In genomic region chr18:73564073-73564472, GRCh38 we compare ENCODE assay signal across 10 cellular contexts.
A peak's percentile ranks its signal among the peaks of the same experiment; 100 is the strongest.
DNase-seq lines count a peak whose midpoint lies in the region; ATAC-seq and TF ChIP-seq lines count a peak whose summit lies in the region.
"Had no signal": no experiment of that assay in that cellular context is flagged by ENCODE, and none has a peak within 500 bp of the region (broad histone marks: within the 10 kb centered on the region; RNA-seq: fewer than 3 reads in every experiment).

No MANE protein-coding gene starts in this region.

- no peaks in the 10 kb centered on the region for H3K27me3 ChIP-seq in PC-3 (ENCODE audit: low read length)
- no peaks in the 10 kb centered on the region for H3K27me3 ChIP-seq in effector memory CD4-positive, alpha-beta T cell (replicated peaks; ENCODE audit: control insufficient read depth, insufficient read depth, low read length, poor library complexity, severe bottlenecking)

- H3K9me3 ChIP-seq in PC-3 (ENCODE audit: low read length), result no peaks in the 10 kb centered on the region
- H3K9me3 ChIP-seq in effector memory CD4-positive, alpha-beta T cell (ENCODE audit: control insufficient read depth, low read length), result no peaks in the 10 kb centered on the region

- no peaks in the 10 kb centered on the region for H3K4me1 Mint-ChIP-seq in stimulated activated naive CD8-positive, alpha-beta T cell treated with anti-CD3 and anti-CD28 coated beads, Interleukin-15, amount 100 ng/mL, for 72 hours
- H3K4me1 Mint-ChIP-seq in stimulated activated effector memory CD8-positive, alpha-beta T cell treated with anti-CD3 and anti-CD28 coated beads, Interleukin-12 subunit alpha, Interleukin-12 subunit beta, amount 100 ng/mL, for 72 hours, result no peaks in the 10 kb centered on the region

- POLR2A ChIA-PET in PC-3 (lab: Charles Lee; ENCODE audit: unreplicated experiment), result no interaction called here
- POLR2A ChIA-PET in GM10248 (lab: Yijun Ruan, JAX), result no interaction called here

- H3K79me2 ChIP-seq in PC-3 (ENCODE audit: low read length), result no peaks in the 10 kb centered on the region

- TF ChIP-seq CTCF in PC-3 (conservative IDR thresholded peaks at IDR 0.05; ENCODE audit: low read depth, low read length) (no peak), GM10248 (IDR thresholded peaks at IDR 0.05; ENCODE audit: control extremely low read depth, extremely low read depth, low read depth, missing control alignments) (no peak)

- H3K9ac ChIP-seq in PC-3 (ENCODE audit: low read length), result peak overlapping the region; percentile 30; the same call in 1 of the 2 replicates

- CTCF ChIA-PET in PC-3 (lab: Charles Lee) (no interaction called here), GM10248 (lab: Yijun Ruan, JAX) (no interaction called here)

- no peak overlapping the region for H3K4me3 ChIP-seq in PC-3 (ENCODE audit: low read length)
- H3K4me3 ChIP-seq in effector memory CD4-positive, alpha-beta T cell (ENCODE audit: insufficient read depth, low read depth, low read length, poor library complexity, severe bottlenecking), result no peak overlapping the region

- no peaks in the 10 kb centered on the region for H3K36me3 ChIP-seq in PC-3 (ENCODE audit: low read depth, low read length)
- H3K36me3 ChIP-seq in effector memory CD4-positive, alpha-beta T cell (ENCODE audit: control insufficient read depth, insufficient read depth, low read length), result no peaks in the 10 kb centered on the region

- peak; percentile 96 for ATAC-seq in PC-3
- no peak for ATAC-seq in stimulated activated naive CD8-positive, alpha-beta T cell treated with anti-CD3 and anti-CD28 coated beads, Interleukin-15, amount 100 ng/mL, for 72 hours
- ATAC-seq in stimulated activated effector memory CD8-positive, alpha-beta T cell treated with anti-CD3 and anti-CD28 coated beads, Interleukin-12 subunit alpha, Interleukin-12 subunit beta, amount 100 ng/mL, for 72 hours, result no peak

- H3K27ac Mint-ChIP-seq in stimulated activated naive CD8-positive, alpha-beta T cell treated with anti-CD3 and anti-CD28 coated beads, Interleukin-15, amount 100 ng/mL, for 72 hours, result no peak overlapping the region
- no peak overlapping the region for H3K27ac Mint-ChIP-seq in stimulated activated effector memory CD8-positive, alpha-beta T cell treated with anti-CD3 and anti-CD28 coated beads, Interleukin-12 subunit alpha, Interleukin-12 subunit beta, amount 100 ng/mL, for 72 hours

- intact Hi-C loops in PC-3 (cut with micrococcal nuclease), result loop anchor here (5.0 to 10.0 kb wide), 2 partner anchors 182 to 281 kb away; no protein-coding TSS in a partner anchor

- H3K4me2 ChIP-seq in PC-3 (ENCODE audit: low read length), result peak overlapping the region; percentile 55; the same call in 1 of the 2 replicates

- peak; percentile 68 for DNase-seq in EL
- peak; percentile 95 for DNase-seq in PC-3
- DNase-seq in epithelial cell of prostate (ENCODE audit: low read depth, low spot score), result peak; percentile 83
- peak; percentile 32 for DNase-seq in pulmonary artery endothelial cell (ENCODE audit: low read depth, low spot score)
- DNase-seq in GM10248 (ENCODE audit: extremely low spot score), result no peak
- no peak for DNase-seq in stimulated activated naive CD8-positive, alpha-beta T cell treated with anti-CD3 and anti-CD28 coated beads, Interleukin-15, amount 100 ng/mL, for 72 hours
- DNase-seq in effector memory CD4-positive, alpha-beta T cell, result no peak
- DNase-seq in stimulated activated effector memory CD8-positive, alpha-beta T cell treated with anti-CD3 and anti-CD28 coated beads, Interleukin-12 subunit alpha, Interleukin-12 subunit beta, amount 100 ng/mL, for 72 hours (ENCODE audit: low spot score in 2 of 2), result no peak
- DNase-seq: activated CD4-positive, alpha-beta T cell treated with anti-CD3 and anti-CD28 coated beads, Interleukin-2, amount 50 U/mL, for 1 hour; activated gamma-delta T cell treated with Interleukin-2 at 50 U/mL for 16 hours had no signal

- BruUV-seq in PC-3 (replicated peaks; lab: Mats Ljungman, UMichigan), result no TSS peak

- H3K27me3 Mint-ChIP-seq in stimulated activated naive CD8-positive, alpha-beta T cell treated with anti-CD3 and anti-CD28 coated beads, Interleukin-15, amount 100 ng/mL, for 72 hours, result no peaks in the 10 kb centered on the region

- H4K20me1 ChIP-seq in PC-3 (ENCODE audit: low read length), result no peaks in the 10 kb centered on the region

- H3K36me3 Mint-ChIP-seq in stimulated activated effector memory CD8-positive, alpha-beta T cell treated with anti-CD3 and anti-CD28 coated beads, Interleukin-12 subunit alpha, Interleukin-12 subunit beta, amount 100 ng/mL, for 72 hours, result no peaks in the 10 kb centered on the region

- H3K4me1 ChIP-seq in PC-3 (ENCODE audit: insufficient read depth, low read length), result peaks cover 19% of the 10 kb centered on the region
- H3K4me1 ChIP-seq in effector memory CD4-positive, alpha-beta T cell (ENCODE audit: control insufficient read depth, insufficient read depth, low read length, poor library complexity, severe bottlenecking), result no peaks in the 10 kb centered on the region

- H2AFZ ChIP-seq in PC-3 (ENCODE audit: low read length), result no peak overlapping the region

- no peak overlapping the region for H3K4me3 Mint-ChIP-seq in stimulated activated naive CD8-positive, alpha-beta T cell treated with anti-CD3 and anti-CD28 coated beads, Interleukin-15, amount 100 ng/mL, for 72 hours
- H3K4me3 Mint-ChIP-seq in stimulated activated effector memory CD8-positive, alpha-beta T cell treated with anti-CD3 and anti-CD28 coated beads, Interleukin-12 subunit alpha, Interleukin-12 subunit beta, amount 100 ng/mL, for 72 hours, result no peak overlapping the region

- no peaks in the 10 kb centered on the region for H3K9me2 ChIP-seq in PC-3 (replicated peaks; ENCODE audit: low read length)

- no peaks in the 10 kb centered on the region for H3K9me3 Mint-ChIP-seq in stimulated activated naive CD8-positive, alpha-beta T cell treated with anti-CD3 and anti-CD28 coated beads, Interleukin-15, amount 100 ng/mL, for 72 hours
- peaks cover 18% of the 10 kb centered on the region for H3K9me3 Mint-ChIP-seq in stimulated activated effector memory CD8-positive, alpha-beta T cell treated with anti-CD3 and anti-CD28 coated beads, Interleukin-12 subunit alpha, Interleukin-12 subunit beta, amount 100 ng/mL, for 72 hours

- H3K27ac ChIP-seq in PC-3 (ENCODE audit: low read length) (peak overlapping the region; percentile 84), epithelial cell of prostate (peak overlapping the region; percentile 80)
- no peak overlapping the region for H3K27ac ChIP-seq in effector memory CD4-positive, alpha-beta T cell (ENCODE audit: insufficient read depth, low read length, poor library complexity, severe bottlenecking)

- peaks cover 9% of the 10 kb centered on the region for H3F3A ChIP-seq in PC-3 (ENCODE audit: low read length, unreplicated experiment)

Comparison
In these comparisons a context has a peak if more than half of its experiments do, and no peak if none do; other contexts are left out.
1. DNase-seq: peak in EL (single experiment), PC-3 (single experiment), epithelial cell of prostate (single experiment) and pulmonary artery endothelial cell (single experiment); none in GM10248 (single experiment), stimulated activated naive CD8-positive, alpha-beta T cell treated with anti-CD3 and anti-CD28 coated beads, Interleukin-15, amount 100 ng/mL, for 72 hours (0 of 2), effector memory CD4-positive, alpha-beta T cell (0 of 3) and stimulated activated effector memory CD8-positive, alpha-beta T cell treated with anti-CD3 and anti-CD28 coated beads, Interleukin-12 subunit alpha, Interleukin-12 subunit beta, amount 100 ng/mL, for 72 hours (0 of 2).